25 cellular contexts compared by ENCODE assay signal in genomic region chr9:130791279-130791894, GRCh38.
"Had no signal": no experiment of that assay in that cellular context is flagged by ENCODE, and none has a peak within 500 bp of the region (broad histone marks: within the 10 kb centered on the region; RNA-seq: fewer than 3 reads in every experiment).

No MANE protein-coding gene starts in this region.

- DNase-seq: activated CD4-positive, alpha-beta memory T cell treated with anti-CD3 and anti-CD28 coated beads for 36 hours; activated CD4-positive, alpha-beta T cell treated with anti-CD3 and anti-CD28 coated beads, Interleukin-2, amount 10 ng/mL, durations not matched to agents 7 days and 5 days; activated CD4-positive, CD25-positive, alpha-beta regulatory T cell; activated CD8-positive, alpha-beta memory T cell treated with anti-CD3 and anti-CD28 coated beads for 24 hours; activated effector memory CD4-positive, alpha-beta T cell treated with anti-CD3 and anti-CD28 coated beads, Interleukin-2, amount 50 U/mL, for 16 hours; activated naive CD4-positive, alpha-beta T cell treated with Interleukin-2 at 50 U/mL for 16 hours; activated naive CD8-positive, alpha-beta T cell treated with anti-CD3 and anti-CD28 coated beads, Interleukin-2, amount 50 U/mL, for 24 hours; activated T-cell treated with anti-CD3 and anti-CD28 coated beads, Interleukin-2, amount 50 U/mL, for 4 hours; amniotic stem cell; body of pancreas; Karpas-422; MM.1S; NCI-H1105; NCI-H1436; NCI-H1694 treated with DMSO at 0.1 percent for 48 hours; NCI-H2029 treated with DMSO at 0.1 percent for 48 hours; NCI-H510A treated with DMSO at 0.1 percent for 48 hours; SIG-M5; T-cell; T-helper 2 cell; T1000 had no signal

- H3K4me1 Mint-ChIP-seq: activated CD4-positive, alpha-beta T cell treated with anti-CD3 and anti-CD28 coated beads, Interleukin-2, amount 10 ng/mL, durations not matched to agents 7 days and 5 days had no signal

- H3K9me3 ChIP-seq: body of pancreas had no signal

- ATAC-seq: activated naive CD4-positive, alpha-beta T cell treated with anti-CD3 and anti-CD28 coated beads, Interleukin-2, amount 50 U/mL, for 72 hours; activated naive CD8-positive, alpha-beta T cell treated with anti-CD3 and anti-CD28 coated beads, Interleukin-2, amount 50 U/mL, for 24 hours; activated T-cell treated with anti-CD3 and anti-CD28 coated beads, Interleukin-2, amount 50 U/mL, for 4 hours; body of pancreas; T-cell had no signal

- H3K36me3 ChIP-seq: ascending aorta had no signal

- H3K27ac ChIP-seq: body of pancreas, SK-N-MC had no signal

- H3K4me3 ChIP-seq: ascending aorta, body of pancreas, SK-N-MC had no signal

- H3K4me3 Mint-ChIP-seq: activated CD4-positive, alpha-beta memory T cell treated with anti-CD3 and anti-CD28 coated beads for 36 hours; activated CD4-positive, alpha-beta T cell treated with anti-CD3 and anti-CD28 coated beads, Interleukin-2, amount 10 ng/mL, durations not matched to agents 7 days and 5 days; activated naive CD8-positive, alpha-beta T cell treated with anti-CD3 and anti-CD28 coated beads, Interleukin-2, amount 50 U/mL, for 24 hours; activated T-cell treated with anti-CD3 and anti-CD28 coated beads, Interleukin-2, amount 50 U/mL, for 4 hours; T-cell had no signal

- H3K27me3 Mint-ChIP-seq: activated CD4-positive, alpha-beta memory T cell treated with anti-CD3 and anti-CD28 coated beads for 36 hours; activated CD4-positive, alpha-beta T cell treated with anti-CD3 and anti-CD28 coated beads, Interleukin-2, amount 10 ng/mL, durations not matched to agents 7 days and 5 days; activated naive CD8-positive, alpha-beta T cell treated with anti-CD3 and anti-CD28 coated beads, Interleukin-2, amount 50 U/mL, for 24 hours; T-cell had no signal

- H3K27me3 ChIP-seq: ascending aorta, body of pancreas had no signal

- FAIRE-seq: TTC549 had no signal

- H3K27ac Mint-ChIP-seq: activated CD4-positive, alpha-beta memory T cell treated with anti-CD3 and anti-CD28 coated beads for 36 hours; activated CD4-positive, alpha-beta T cell treated with anti-CD3 and anti-CD28 coated beads, Interleukin-2, amount 10 ng/mL, durations not matched to agents 7 days and 5 days; activated naive CD8-positive, alpha-beta T cell treated with anti-CD3 and anti-CD28 coated beads, Interleukin-2, amount 50 U/mL, for 24 hours; T-cell had no signal
